9 cellular contexts compared by ENCODE assay signal in genomic region chr3:142929109-142929508, GRCh38. TPM values are rescaled to one million over a fixed set of nuclear protein-coding genes. Genes with fewer than 3 reads are reported as not detected.
A peak's percentile ranks its signal among the peaks of the same experiment; 100 is the strongest.
DNase-seq lines count a peak whose midpoint lies in the region; ATAC-seq and TF ChIP-seq lines count a peak whose summit lies in the region.
"Had no signal": no experiment of that assay in that cellular context is flagged by ENCODE, and none has a peak within 500 bp of the region (broad histone marks: within the 10 kb centered on the region; RNA-seq: fewer than 3 reads in every experiment).

No MANE protein-coding gene starts in this region.

- peak; percentile 53 for TF ChIP-seq CTCF in activated CD8-positive, alpha-beta T cell treated with anti-CD3 and anti-CD28 coated beads for 36 hours (IDR thresholded peaks at IDR 0.05)

- intact Hi-C loops in activated CD8-positive, alpha-beta T cell treated with anti-CD3 and anti-CD28 coated beads for 36 hours (cut with micrococcal nuclease) = loop anchor here (5.0 kb wide), 1 partner anchor 63 kb away; no protein-coding TSS in a partner anchor
- intact Hi-C loops in left ventricle myocardium superior (cut with micrococcal nuclease) = no loop called here

- no peaks in the 10 kb centered on the region for H3K4me1 Mint-ChIP-seq in activated CD8-positive, alpha-beta T cell treated with anti-CD3 and anti-CD28 coated beads for 36 hours (ENCODE audit: low read depth)
- H3K4me1 Mint-ChIP-seq: IgD-negative memory B cell had no signal

- peak; percentile 57 for ATAC-seq in GM21786 (IDR thresholded peaks at IDR 0.05; ENCODE audit: unreplicated experiment)
- ATAC-seq in activated CD8-positive, alpha-beta T cell treated with anti-CD3 and anti-CD28 coated beads for 36 hours = peak; percentile 77
- peak; percentile 67 for ATAC-seq in left ventricle myocardium superior

- peaks cover 2% of the 10 kb centered on the region for H3K9me3 Mint-ChIP-seq in activated CD8-positive, alpha-beta T cell treated with anti-CD3 and anti-CD28 coated beads for 36 hours
- H3K9me3 Mint-ChIP-seq: IgD-negative memory B cell had no signal

- POLR2A ChIA-PET in activated CD8-positive, alpha-beta T cell treated with anti-CD3 and anti-CD28 coated beads for 36 hours (lab: Charles Lee) = no interaction called here

- CTCF ChIA-PET in activated CD8-positive, alpha-beta T cell treated with anti-CD3 and anti-CD28 coated beads for 36 hours (lab: Charles Lee) = interaction anchor here (0.6 to 2.7 kb wide), 6 partner anchors 11 to 293 kb away, joined by 3 to 11 read pairs (median 3); no protein-coding TSS in a partner anchor

- H3K4me3 Mint-ChIP-seq in activated CD8-positive, alpha-beta T cell treated with anti-CD3 and anti-CD28 coated beads for 36 hours = no peak overlapping the region
- H3K4me3 Mint-ChIP-seq: IgD-negative memory B cell had no signal

- H3K27me3 Mint-ChIP-seq in activated CD8-positive, alpha-beta T cell treated with anti-CD3 and anti-CD28 coated beads for 36 hours = peaks cover 25% of the 10 kb centered on the region

- no peak overlapping the region for H3K27ac Mint-ChIP-seq in activated CD8-positive, alpha-beta T cell treated with anti-CD3 and anti-CD28 coated beads for 36 hours
- H3K27ac Mint-ChIP-seq: IgD-negative memory B cell had no signal

- H3K36me3 Mint-ChIP-seq in activated CD8-positive, alpha-beta T cell treated with anti-CD3 and anti-CD28 coated beads for 36 hours (ENCODE audit: low read depth) = no peaks in the 10 kb centered on the region
- H3K36me3 Mint-ChIP-seq: IgD-negative memory B cell had no signal

- peak; percentile 81 for DNase-seq in D341Med (ENCODE audit: low spot score)
- peak; percentile 13 for DNase-seq in NCI-H2171 (lab: John Stamatoyannopoulos, UW)
- DNase-seq in activated CD8-positive, alpha-beta T cell treated with anti-CD3 and anti-CD28 coated beads for 36 hours = peak; percentile 69
- DNase-seq in left ventricle myocardium superior = peak; percentile 45
- DNase-seq in stimulated activated naive CD4-positive, alpha-beta T cell treated with Interleukin-2 at 50 U/mL for 16 hours (lab: John Stamatoyannopoulos, UW) = peak; percentile 30
- DNase-seq in cortex of kidney (lab: John Stamatoyannopoulos, UW) = no peak
- no peak for DNase-seq in NCI-H2227 treated with DMSO at 0.1 percent for 48 hours (lab: John Stamatoyannopoulos, UW)

RNA-seq across cellular contexts. Expression of gene PAQR9, which starts 34.4 kb away (rescaled TPM):
- total RNA-seq in activated CD8-positive, alpha-beta T cell treated with anti-CD3 and anti-CD28 coated beads for 36 hours = not detected
- 19.1 TPM for total RNA-seq in left ventricle myocardium superior

RNA-seq across cellular contexts. Expression of gene PCOLCE2, which starts 40.2 kb away (rescaled TPM):
- 1 to 10 TPM; 1.1 TPM for total RNA-seq in activated CD8-positive, alpha-beta T cell treated with anti-CD3 and anti-CD28 coated beads for 36 hours
- total RNA-seq in left ventricle myocardium superior = 58.2 TPM

Comparison
In these comparisons a context has a peak if more than half of its experiments do, and no peak if none do; other contexts are left out.
1. DNase-seq: peak in D341Med (single experiment), NCI-H2171 (single experiment), activated CD8-positive, alpha-beta T cell treated with anti-CD3 and anti-CD28 coated beads for 36 hours (single experiment), left ventricle myocardium superior (single experiment) and stimulated activated naive CD4-positive, alpha-beta T cell treated with Interleukin-2 at 50 U/mL for 16 hours (single experiment); none in cortex of kidney (single experiment) and NCI-H2227 treated with DMSO at 0.1 percent for 48 hours (single experiment).
2. RNA of gene PAQR9, which starts 34.4 kb away (total RNA-seq): 19.1 TPM in left ventricle myocardium superior (single experiment); not detected in activated CD8-positive, alpha-beta T cell treated with anti-CD3 and anti-CD28 coated beads for 36 hours; every median in the first group is over 10 times any median in the second.
3. RNA of gene PCOLCE2, which starts 40.2 kb away (total RNA-seq): 58.2 TPM in left ventricle myocardium superior (single experiment); 1.1 TPM in activated CD8-positive, alpha-beta T cell treated with anti-CD3 and anti-CD28 coated beads for 36 hours; every median in the first group is over 10 times any median in the second.
4. Peak in every context shown above with its lines, with median percentiles within 50 percentile points of each other: ATAC-seq.